ENCODE assay signal across 15 cellular contexts in genomic region chr5:138458353-138458752, GRCh38. TPM values are rescaled to one million over a fixed set of nuclear protein-coding genes. Genes with fewer than 3 reads are reported as not detected.
DNase-seq lines count a peak whose midpoint lies in the region; ATAC-seq and TF ChIP-seq lines count a peak whose summit lies in the region.
"Had no signal": no experiment of that assay in that cellular context is flagged by ENCODE, and none has a peak within 500 bp of the region (broad histone marks: within the 10 kb centered on the region; RNA-seq: fewer than 3 reads in every experiment).

No MANE protein-coding gene starts in this region.

- TF ChIP-seq RAD21 in liver (IDR thresholded peaks at IDR 0.05), result no peak

- no peak overlapping the region for H3K9ac ChIP-seq in liver (ENCODE audit: low read depth in 1 of 2, low read length in 2 of 2)

- 66% methylated on average over 11 of the region's 11 CpGs for WGBS in liver

- H3K9me3 ChIP-seq in KOPT-K1 (ENCODE audit: insufficient read depth, low read length, poor library complexity, severe bottlenecking) (no peaks in the 10 kb centered on the region), liver (ENCODE audit: control insufficient read depth in 4 of 4, low read length in 3 of 4) (no peaks in the 10 kb centered on the region)
- H3K9me3 ChIP-seq: esophagus muscularis mucosa, stomach had no signal

- H3K27me3 ChIP-seq in liver (ENCODE audit: control insufficient read depth in 4 of 4, insufficient read depth in 4 of 4, low read length in 3 of 4), result no peaks in the 10 kb centered on the region
- H3K27me3 ChIP-seq: esophagus muscularis mucosa, stomach had no signal

- H3K36me3 ChIP-seq in KOPT-K1 (ENCODE audit: insufficient read depth, low read length) (no peaks in the 10 kb centered on the region), liver (ENCODE audit: control insufficient read depth in 4 of 4, insufficient read depth in 3 of 4, low read depth in 1 of 4, low read length in 3 of 4) (no peaks in the 10 kb centered on the region)
- H3K36me3 ChIP-seq: esophagus muscularis mucosa, stomach had no signal

- peaks cover 0 to 5% (median 4%) of the 10 kb centered on the region in 4 donors for H3K4me1 ChIP-seq in liver (ENCODE audit: control insufficient read depth in 4 of 4, insufficient read depth in 4 of 4, low read length in 3 of 4)

- TF ChIP-seq CTCF in choroid plexus epithelial cell (conservative IDR thresholded peaks at IDR 0.05; ENCODE audit: low read depth, low read length), result no peak
- no peak for TF ChIP-seq CTCF in liver (IDR thresholded peaks at IDR 0.05; ENCODE audit: low read depth, low read length, missing input control)

- no peak for ATAC-seq in GM19324 (IDR thresholded peaks at IDR 0.05; ENCODE audit: low FRiP score, unreplicated experiment)
- ATAC-seq in GM18873 (IDR thresholded peaks at IDR 0.05; ENCODE audit: low FRiP score, unreplicated experiment), result no peak

- H3K27ac ChIP-seq in KOPT-K1 (ENCODE audit: low read depth, low read length, poor library complexity, severe bottlenecking) (peak overlapping the region; percentile 69), liver (ENCODE audit: low read depth in 1 of 2, low read length in 2 of 2) (peak overlapping the region; percentile 27 to 28)
- H3K27ac ChIP-seq: esophagus muscularis mucosa had no signal

- H3K4me3 ChIP-seq in choroid plexus epithelial cell (ENCODE audit: low read depth, low read length) (no peak overlapping the region), liver (ENCODE audit: low read depth in 1 of 3, low read length in 3 of 3) (no peak overlapping the region)
- H3K4me3 ChIP-seq: esophagus muscularis mucosa, stomach had no signal

- peak; percentile 55 for DNase-seq in Ammon's horn (ENCODE audit: low spot score)
- DNase-seq in choroid plexus epithelial cell (ENCODE audit: low read depth), result peak; percentile 33
- no peak for DNase-seq in stimulated activated CD4-positive, alpha-beta T cell treated with anti-CD3 and anti-CD28 coated beads, Interleukin-4, amount 100 ng/mL, for 24 hours
- no peak for DNase-seq in NCI-H1105 (lab: John Stamatoyannopoulos, UW)
- DNase-seq: activated CD4-positive, CD25-positive, alpha-beta regulatory T cell; activated T-cell treated with anti-CD3 and anti-CD28 coated beads, Interleukin-2, amount 50 U/mL, for 72 hours; H9; retina; stimulated activated CD4-positive, alpha-beta T cell treated with anti-CD3 and anti-CD28 coated beads, Interleukin-2, amount 100 ng/mL, for 48 hours; stomach had no signal

TF ChIP-seq in liver, 16 proteins besides CTCF, POLR2A, EP300 and RAD21:
- TF ChIP-seq REST (IDR thresholded peaks at IDR 0.05) (no peak), FOXA1 (IDR thresholded peaks at IDR 0.05) (no peak), HNF4A (conservative IDR thresholded peaks at IDR 0.05) (no peak), TAF1 (conservative IDR thresholded peaks at IDR 0.05) (no peak), EGR1 (IDR thresholded peaks at IDR 0.05; ENCODE audit: low read depth in 2 of 2) (no peak), GABPA (IDR thresholded peaks at IDR 0.05 in 1 of 2, conservative IDR thresholded peaks at IDR 0.05 in 1 of 2) (no peak), MAX (IDR thresholded peaks at IDR 0.05) (no peak), RXRA (IDR thresholded peaks at IDR 0.05) (no peak), YY1 (IDR thresholded peaks at IDR 0.05) (no peak), JUND (IDR thresholded peaks at IDR 0.05) (no peak), SP1 (IDR thresholded peaks at IDR 0.05) (no peak), FOXA2 (IDR thresholded peaks at IDR 0.05) (no peak), ZBTB33 (IDR thresholded peaks at IDR 0.05) (no peak), NR2F2 (IDR thresholded peaks at IDR 0.05) (no peak), HNF4G (IDR thresholded peaks at IDR 0.05) (no peak)
- TF ChIP-seq, protein P1, sequence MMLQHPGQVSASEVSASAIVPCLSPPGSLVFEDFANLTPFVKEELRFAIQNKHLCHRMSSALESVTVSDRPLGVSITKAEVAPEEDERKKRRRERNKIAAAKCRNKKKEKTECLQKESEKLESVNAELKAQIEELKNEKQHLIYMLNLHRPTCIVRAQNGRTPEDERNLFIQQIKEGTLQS (IDR thresholded peaks at IDR 0.05), result no peak

RNA-seq across cellular contexts. Expression of gene EGR1, which starts 6.9 kb away (rescaled TPM):
- 1 to 10 TPM; 1.4 to 6.1 TPM for total RNA-seq in liver
- 10 to 100 TPM; 20.1 to 88.7 TPM for polyA plus RNA-seq in liver

RNA-seq across cellular contexts. Expression of gene REEP2, which starts 19.5 kb away (rescaled TPM):
- total RNA-seq in liver, result under 1 TPM; 0.08 to 0.28 TPM
- polyA plus RNA-seq in liver, result under 1 TPM in 1 of 2 donors, not detected in 1; 0.12 TPM

Comparison
In these comparisons a context has a peak if more than half of its experiments do, and no peak if none do; other contexts are left out.
1. DNase-seq: peak in Ammon's horn (single experiment) and choroid plexus epithelial cell (single experiment); none in stimulated activated CD4-positive, alpha-beta T cell treated with anti-CD3 and anti-CD28 coated beads, Interleukin-4, amount 100 ng/mL, for 24 hours (single experiment) and NCI-H1105 (single experiment).